Comparison of ENCODE assay signal across 8 cellular contexts in the genomic region with DNA sequence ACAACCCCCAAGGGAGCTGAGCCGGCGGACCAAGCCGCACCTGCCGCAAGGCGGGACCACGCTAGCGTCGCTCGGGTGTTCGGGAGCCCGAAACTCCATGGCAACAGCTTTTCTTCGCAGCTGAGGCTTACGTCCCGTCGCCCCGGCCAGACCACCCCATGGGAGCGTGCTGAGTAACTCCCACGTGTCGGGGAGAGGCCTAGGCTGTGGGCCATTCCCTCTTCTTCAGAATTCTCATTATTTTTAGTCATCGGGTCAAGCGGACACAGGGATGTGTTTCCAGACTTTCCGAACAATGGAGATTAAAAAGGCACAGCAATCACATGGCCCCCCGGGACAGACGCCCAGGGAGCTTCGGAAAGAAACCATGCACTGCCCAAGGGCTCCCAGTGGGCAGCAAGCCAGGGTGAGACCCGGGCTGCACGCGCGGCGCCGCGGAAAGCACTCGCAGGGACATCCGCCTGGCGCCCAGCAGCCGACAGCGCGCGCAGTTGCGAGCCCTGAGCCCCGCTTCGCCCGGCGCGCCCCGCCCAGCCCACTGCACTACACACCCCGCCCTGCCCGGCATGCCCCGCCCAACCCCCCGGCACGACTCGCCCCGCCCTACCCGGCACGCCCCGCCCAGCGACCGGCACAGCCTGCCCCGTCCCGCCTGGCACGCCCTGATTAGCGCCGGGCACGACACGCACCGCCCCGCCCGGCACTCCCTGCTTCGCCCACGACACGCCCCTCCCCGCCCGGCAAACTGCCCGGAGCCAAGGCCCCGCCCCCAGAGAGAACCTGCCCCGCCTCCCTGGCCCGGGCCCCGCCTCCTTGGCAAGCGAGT. TPM values are rescaled to one million over a fixed set of nuclear protein-coding genes. Genes with fewer than 3 reads are reported as not detected.
A peak's percentile ranks its signal among the peaks of the same experiment; 100 is the strongest.
DNase-seq lines count a peak whose midpoint lies in the region; ATAC-seq and TF ChIP-seq lines count a peak whose summit lies in the region.

No MANE protein-coding gene starts in this region.

- no peak overlapping the region for H2BK20ac ChIP-seq in IMR-90 (ENCODE audit: low read depth, low read length)

- H2AK5ac ChIP-seq in IMR-90 (ENCODE audit: low read depth, low read length), result no peak overlapping the region

- in situ Hi-C loops in IMR-90 (cut with MboI; ENCODE audit: low sequenced_read_pairs), result no loop called here

- H3K9me2 ChIP-seq in OCI-LY7 (ENCODE audit: insufficient read depth, low read length), result no peaks in the 10 kb centered on the region

- no peaks in the 10 kb centered on the region for H3K79me1 ChIP-seq in IMR-90 (ENCODE audit: low read depth in 1 of 2, low read length in 2 of 2)

- no peak overlapping the region for H3K14ac ChIP-seq in IMR-90 (replicated peaks; ENCODE audit: low read depth, low read length)

- peak overlapping the region; percentile 15 for H3K9ac ChIP-seq in IMR-90 (ENCODE audit: low read depth, low read length)
- peak overlapping the region; percentile 53 for H3K9ac ChIP-seq in muscle layer of colon (ENCODE audit: low read length)

- H3K4me1 ChIP-seq in IMR-90 (ENCODE audit: control insufficient read depth, insufficient read depth, low read length) (peaks cover 2% of the 10 kb centered on the region; the same call in 1 of the 2 replicates), OCI-LY7 (ENCODE audit: insufficient read depth, low read length, poor library complexity, severe bottlenecking) (peaks cover 16% of the 10 kb centered on the region), esophagus (ENCODE audit: control insufficient read depth in 2 of 2, insufficient read depth in 2 of 2, low read length in 1 of 2) (no peaks in the 10 kb centered on the region), muscle layer of colon (ENCODE audit: insufficient read depth, low read length) (peaks cover 4% of the 10 kb centered on the region)

- H3K9me1 ChIP-seq in IMR-90 (ENCODE audit: insufficient read depth, low read length), result no peaks in the 10 kb centered on the region

- 0% methylated on average over 15 of the region's 79 CpGs; no CpG with 5 or more reads in 1 of the 2 experiments for WGBS in IMR-90 (ENCODE audit: extremely low coverage in 2 of 2, insufficient read length in 1 of 2), 2 experiments
- 0 to 1% methylated on average over 55 to 79 of the region's 79 CpGs for WGBS in esophagus, 2 donors

- intact Hi-C loops in IMR-90 (cut with micrococcal nuclease), result no loop called here
- intact Hi-C loops in OCI-LY7 (cut with micrococcal nuclease; ENCODE audit: unreplicated experiment), result loop anchor here (1.0 to 2.0 kb wide), 2 partner anchors 28 to 111 kb away; a partner anchor contains a TSS

- peak; percentile 89 for ATAC-seq in GM21529 (IDR thresholded peaks at IDR 0.05; ENCODE audit: unreplicated experiment)
- peak; percentile 99 for ATAC-seq in IMR-90 (ENCODE audit: low read depth)

- H3K18ac ChIP-seq in IMR-90 (ENCODE audit: low read depth, low read length), result no peak overlapping the region

- H3K27me3 ChIP-seq in IMR-90 (ENCODE audit: control insufficient read depth, insufficient read depth, low read length), result no peaks in the 10 kb centered on the region; the same call in 1 of the 2 replicates
- H3K27me3 ChIP-seq in esophagus (ENCODE audit: control insufficient read depth in 1 of 2, insufficient read depth in 2 of 2, low read length in 2 of 2), result no peaks in the 10 kb centered on the region
- no peaks in the 10 kb centered on the region for H3K27me3 ChIP-seq in muscle layer of colon (ENCODE audit: control insufficient read depth in 1 of 2, insufficient read depth in 2 of 2, low read length in 2 of 2)

- H4K91ac ChIP-seq in IMR-90 (ENCODE audit: insufficient read depth, low read depth, low read length), result no peak overlapping the region

- peak overlapping the region; percentile 46; the same call in 1 of the 2 replicates for H3K56ac ChIP-seq in IMR-90 (ENCODE audit: extremely low read depth, insufficient read depth, low read length)

- TF ChIP-seq CTCF in IMR-90 (conservative IDR thresholded peaks at IDR 0.05; ENCODE audit: low read depth, low read length), result no peak
- no peak for TF ChIP-seq CTCF in OCI-LY7 (conservative IDR thresholded peaks at IDR 0.05; ENCODE audit: low read length)

- TF ChIP-seq RAD21 in IMR-90 (IDR thresholded peaks at IDR 0.05; ENCODE audit: low read length), result no peak

- CTCF ChIA-PET in IMR-90 (lab: Yijun Ruan, JAX) (interaction anchor here (0.7 kb wide), 1 partner anchor 9 kb away, joined by 3 read pairs; no protein-coding TSS in a partner anchor), OCI-LY7 (lab: Charles Lee; ENCODE audit: unreplicated experiment) (no interaction called here)

- no TSS peak for BruUV-seq in IMR-90 (replicated peaks; lab: Mats Ljungman, UMichigan)
- no TSS peak for BruUV-seq in OCI-LY7 (replicated peaks; lab: Mats Ljungman, UMichigan)

- peak; percentile 51; the same call in 1 of the 2 replicates for TF ChIP-seq POLR2A in IMR-90 (IDR thresholded peaks at IDR 0.05; ENCODE audit: low read depth, low read length)

- H2BK5ac ChIP-seq in IMR-90 (ENCODE audit: low read depth, low read length, poor library complexity, severe bottlenecking), result no peak overlapping the region

- dilution Hi-C loops in IMR-90 (cut with HindIII; ENCODE audit: low sequenced_read_pairs, unreplicated experiment), result no loop called here

- H4K20me1 ChIP-seq in IMR-90 (ENCODE audit: insufficient read depth, low read length), result no peaks in the 10 kb centered on the region
- no peaks in the 10 kb centered on the region for H4K20me1 ChIP-seq in OCI-LY7 (ENCODE audit: insufficient read depth, low read length)

- H2AK9ac ChIP-seq in IMR-90 (replicated peaks; ENCODE audit: low read depth, low read length, poor library complexity), result peak overlapping the region; percentile 4

- POLR2A ChIA-PET in IMR-90 (lab: Charles Lee; ENCODE audit: unreplicated experiment), result no interaction called here
- POLR2A ChIA-PET in OCI-LY7 (lab: Charles Lee), result interaction anchor here (0.5 to 2.8 kb wide), 2 partner anchors 11 to 65 kb away, joined by 3 to 11 read pairs; no protein-coding TSS in a partner anchor

- H2AFZ ChIP-seq in IMR-90 (replicated peaks; ENCODE audit: low read length, poor library complexity), result peak overlapping the region; percentile 98
- H2AFZ ChIP-seq in OCI-LY7 (ENCODE audit: low read length), result peak overlapping the region; percentile 99

- H3K4me3 ChIP-seq in IMR-90 (ENCODE audit: insufficient read depth, low read depth, low read length) (peak overlapping the region; percentile 95), OCI-LY7 (ENCODE audit: low read depth, low read length, poor library complexity, severe bottlenecking) (peak overlapping the region; percentile 75), esophagus (ENCODE audit: low read depth in 1 of 2, low read length in 2 of 2) (peak overlapping the region; percentile 60 to 86), muscle layer of colon (ENCODE audit: low read depth in 1 of 2, low read length in 2 of 2) (peak overlapping the region; percentile 86 to 99)

- no peak overlapping the region for H2BK15ac ChIP-seq in IMR-90 (ENCODE audit: low read depth, low read length)

- no peaks in the 10 kb centered on the region for H3K9me3 ChIP-seq in IMR-90 (ENCODE audit: control insufficient read depth, insufficient read depth, low read length)
- no peaks in the 10 kb centered on the region for H3K9me3 ChIP-seq in OCI-LY7 (ENCODE audit: low read length)
- H3K9me3 ChIP-seq in esophagus (ENCODE audit: control insufficient read depth in 2 of 2, insufficient read depth in 1 of 2, low read depth in 1 of 2, low read length in 1 of 2), result no peaks in the 10 kb centered on the region
- H3K9me3 ChIP-seq in muscle layer of colon (ENCODE audit: low read length), result no peaks in the 10 kb centered on the region

- peak overlapping the region in 1 of 2 experiments; percentile 42; a peak in 1 of 4 replicates for H4K8ac ChIP-seq in IMR-90 (ENCODE audit: low read depth in 2 of 2, low read length in 2 of 2)

- H4K5ac ChIP-seq in IMR-90 (ENCODE audit: low read depth, low read length), result no peak overlapping the region

- no peaks in the 10 kb centered on the region for H3K79me2 ChIP-seq in OCI-LY7 (ENCODE audit: insufficient read depth, low read depth, low read length)

- 0 out of 2 replicates have a peak overlapping the region, but pooled peaks have one; percentile 1 for H3K23ac ChIP-seq in IMR-90 (ENCODE audit: low read depth, low read length)

- H3K4me2 ChIP-seq in IMR-90 (ENCODE audit: low read depth, low read length), result peak overlapping the region; percentile 98
- H3K4me2 ChIP-seq in OCI-LY7 (ENCODE audit: low read length), result peak overlapping the region; percentile 91

- H3K36me3 ChIP-seq in IMR-90 (ENCODE audit: control insufficient read depth, insufficient read depth, low read length), result no peaks in the 10 kb centered on the region
- H3K36me3 ChIP-seq in OCI-LY7 (ENCODE audit: insufficient read depth, low read length), result peaks cover 6% of the 10 kb centered on the region
- H3K36me3 ChIP-seq in esophagus (ENCODE audit: control insufficient read depth in 2 of 2, insufficient read depth in 2 of 2, low read length in 1 of 2), result no peaks in the 10 kb centered on the region
- no peaks in the 10 kb centered on the region for H3K36me3 ChIP-seq in muscle layer of colon (ENCODE audit: insufficient read depth, low read length)

- DNase-seq in DMS153 (lab: John Stamatoyannopoulos, UW) (peak; percentile 89), IMR-90 (peak; percentile 90), OCI-LY7 (ENCODE audit: low spot score) (peak; percentile 94), activated T-cell treated with anti-CD3 and anti-CD28 coated beads for 48 hours (ENCODE audit: low read depth) (peak; percentile 100)
- peak; percentile 99 for DNase-seq in stimulated activated CD8-positive, alpha-beta memory T cell treated with anti-CD3 and anti-CD28 coated beads, Interleukin-7, amount 100 ng/mL, for 1 hour (ENCODE audit: low read depth in 2 of 2)

- no peak overlapping the region for H2BK120ac ChIP-seq in IMR-90 (ENCODE audit: low read depth, low read length)

- H3K27ac ChIP-seq in IMR-90 (ENCODE audit: insufficient read depth, low read length), result peak overlapping the region; percentile 41; the same call in 1 of the 2 replicates
- H3K27ac ChIP-seq in OCI-LY7 (ENCODE audit: low read depth, low read length, poor library complexity, severe bottlenecking), result peak overlapping the region; percentile 26
- peak overlapping the region; percentile 58 to 76 for H3K27ac ChIP-seq in esophagus (ENCODE audit: low read depth in 2 of 2, low read length in 1 of 2)
- peak overlapping the region; percentile 68 for H3K27ac ChIP-seq in muscle layer of colon (ENCODE audit: low read depth, low read length)

- H3K4ac ChIP-seq in IMR-90 (ENCODE audit: low read depth, low read length), result no peak overlapping the region

RNA-seq across cellular contexts. Expression of a gene that starts 0.4 kb away (rescaled TPM):
- under 0.01 TPM in 1 of 2 replicates, not detected in the other for total RNA-seq in IMR-90 (2012; rRNA removed)
- 0.10 and 0.21 TPM in 2 replicates for polyA plus RNA-seq in IMR-90 (2012; rRNA removed)
- 0.06 and 0.12 TPM in 2 replicates for polyA plus RNA-seq in IMR-90 (2012; cell fraction: cytosol; rRNA removed)
- 0.32 TPM in 1 of 2 replicates, not detected in the other for polyA plus RNA-seq in IMR-90 (2012; cell fraction: nucleus; rRNA removed; ENCODE audit: low replicate concordance)
- 0.06 TPM in 1 of 2 replicates, not detected in the other for total RNA-seq in OCI-LY7 (2014; rRNA removed; shearing (Covaris generic))
- 1.00 and 1.1 TPM in 2 replicates for total RNA-seq in OCI-LY7 (2022)
- polyA plus RNA-seq in esophagus, result 1 to 10 TPM; 1.5 to 2.2 TPM

RNA-seq across cellular contexts. Expression of a gene that starts 28.2 kb away (rescaled TPM):
- total RNA-seq in IMR-90 (2012; rRNA removed) (22.0 and 34.7 TPM in 2 replicates), OCI-LY7 (2022) (10.9 and 12.6 TPM in 2 replicates)
- polyA plus RNA-seq in IMR-90 (2012; rRNA removed) (9.4 and 11.7 TPM in 2 replicates), esophagus (10 to 100 TPM; 18.1 to 41.5 TPM)
- polyA plus RNA-seq in IMR-90 (2012; cell fraction: cytosol; rRNA removed), result 1.6 and 2.8 TPM in 2 replicates
- polyA plus RNA-seq in IMR-90 (2012; cell fraction: nucleus; rRNA removed; ENCODE audit: low replicate concordance), result 0.50 and 4.1 TPM in 2 replicates
- total RNA-seq in OCI-LY7 (2014; rRNA removed; shearing (Covaris generic)), result 7.7 and 12.5 TPM in 2 replicates

RNA-seq across cellular contexts. Expression of a gene that starts 28.4 kb away (rescaled TPM):
- total RNA-seq in IMR-90 (2012; rRNA removed) (20.6 and 22.0 TPM in 2 replicates), OCI-LY7 (2022) (23.7 and 25.7 TPM in 2 replicates)
- polyA plus RNA-seq in IMR-90 (2012; rRNA removed) (6.1 and 6.9 TPM in 2 replicates), esophagus (1 to 10 TPM; 2.9 to 3.3 TPM)
- polyA plus RNA-seq in IMR-90 (2012; cell fraction: cytosol; rRNA removed), result 1.8 and 2.9 TPM in 2 replicates
- 4.7 and 21.1 TPM in 2 replicates for polyA plus RNA-seq in IMR-90 (2012; cell fraction: nucleus; rRNA removed; ENCODE audit: low replicate concordance)
- 15.7 and 16.7 TPM in 2 replicates for total RNA-seq in OCI-LY7 (2014; rRNA removed; shearing (Covaris generic))

Comparison
In these comparisons a context has a peak if more than half of its experiments do, and no peak if none do; other contexts are left out.
1. Peak in every context shown above with its lines: DNase-seq, ATAC-seq, H3K4me3 ChIP-seq and H3K27ac ChIP-seq.